In genomic region chr18:3540805-3541548, GRCh38 we compare ENCODE assay signal across 2 cellular contexts.
TF ChIP-seq lines count a peak whose summit lies in the region.

No MANE protein-coding gene starts in this region.

TF ChIP-seq in GM12878, 131 proteins besides CTCF, POLR2A, EP300 and RAD21:
- TF ChIP-seq SMC3 (IDR thresholded peaks at IDR 0.05; ENCODE audit: borderline replicate concordance, low read length), result no peak
- TF ChIP-seq EGR1 (IDR thresholded peaks at IDR 0.05; ENCODE audit: borderline replicate concordance in 1 of 2, low read depth in 2 of 2, low read length in 2 of 2), result no peak
- TF ChIP-seq RFX5 (IDR thresholded peaks at IDR 0.05; ENCODE audit: low read depth, low read length), result no peak
- no peak for TF ChIP-seq CUX1 (IDR thresholded peaks at IDR 0.05; ENCODE audit: insufficient replicate concordance, low read depth, low read length)
- no peak for TF ChIP-seq NR2C1 (IDR thresholded peaks at IDR 0.05)
- no peak for TF ChIP-seq ZNF384 (IDR thresholded peaks at IDR 0.05; ENCODE audit: borderline replicate concordance, low read depth, low read length)
- no peak for TF ChIP-seq ZNF622 (IDR thresholded peaks at IDR 0.05)
- TF ChIP-seq IRF3 (IDR thresholded peaks at IDR 0.05), result no peak
- no peak for TF ChIP-seq HDAC6 (IDR thresholded peaks at IDR 0.05; ENCODE audit: unreplicated experiment)
- no peak for TF ChIP-seq BRCA1 (IDR thresholded peaks at IDR 0.05; ENCODE audit: low read depth, low read length)
- TF ChIP-seq ZNF217 (IDR thresholded peaks at IDR 0.05), result no peak
- TF ChIP-seq PKNOX1 (IDR thresholded peaks at IDR 0.05), result no peak
- TF ChIP-seq MYB (IDR thresholded peaks at IDR 0.05; ENCODE audit: borderline replicate concordance, low read depth, low read length), result no peak
- no peak for TF ChIP-seq CHD1 (IDR thresholded peaks at IDR 0.05; ENCODE audit: low read depth, low read length)
- no peak for TF ChIP-seq RCOR1 (conservative IDR thresholded peaks at IDR 0.05; ENCODE audit: low read depth, low read length)

TF ChIP-seq in SK-N-SH, 30 proteins besides CTCF, POLR2A, EP300 and RAD21:
- TF ChIP-seq RXRA (IDR thresholded peaks at IDR 0.05; ENCODE audit: borderline replicate concordance, low read depth) (no peak), MEF2A (IDR thresholded peaks at IDR 0.05; ENCODE audit: borderline replicate concordance, low read depth) (no peak), MXI1 (IDR thresholded peaks at IDR 0.05; ENCODE audit: low read depth, low read length) (no peak), YY1 (IDR thresholded peaks at IDR 0.05; ENCODE audit: low read depth) (no peak), RCOR1 (IDR thresholded peaks at IDR 0.05; ENCODE audit: low read length) (no peak), POLR2AphosphoS5 (IDR thresholded peaks at IDR 0.05; ENCODE audit: low read depth, low read length) (no peak)
